In genomic region chr13:98798849-98799645, GRCh38 we compare ENCODE assay signal across 18 cellular contexts.
DNase-seq lines count a peak whose midpoint lies in the region; ATAC-seq and TF ChIP-seq lines count a peak whose summit lies in the region.
"Had no signal": no experiment of that assay in that cellular context is flagged by ENCODE, and none has a peak within 500 bp of the region (broad histone marks: within the 10 kb centered on the region; RNA-seq: fewer than 3 reads in every experiment).

No MANE protein-coding gene starts in this region.

- CTCF ChIA-PET in GM10248 (lab: Yijun Ruan, JAX) = interaction anchor here (1.3 kb wide), 1 partner anchor 39 kb away, joined by 3 read pairs; no protein-coding TSS in a partner anchor

- no peak overlapping the region for H3K4me3 ChIP-seq in skeletal muscle cell (ENCODE audit: low read depth, low read length)
- H3K4me3 ChIP-seq: lower lobe of right lung, testis had no signal

- TF ChIP-seq CTCF in GM10248 (IDR thresholded peaks at IDR 0.05; ENCODE audit: control extremely low read depth, extremely low read depth, low read depth, missing control alignments) = no peak

- POLR2A ChIA-PET in GM10248 (lab: Yijun Ruan, JAX) = no interaction called here

- DNase-seq in GM03348 (ENCODE audit: low spot score) (peak; percentile 75), fibroblast of the conjunctiva (ENCODE audit: low read depth) (peak; percentile 96), skeletal muscle cell (ENCODE audit: low read depth) (peak; percentile 84), NCI-H1694 treated with DMSO at 0.1 percent for 48 hours (lab: John Stamatoyannopoulos, UW) (no peak), NCI-H2171 treated with DMSO at 0.1 percent for 48 hours (lab: John Stamatoyannopoulos, UW) (no peak), GM10248 (ENCODE audit: extremely low spot score) (no peak)
- DNase-seq: activated CD4-positive, alpha-beta T cell treated with anti-CD3 and anti-CD28 coated beads, Interleukin-2, amount 50 U/mL, for 4 hours; activated naive CD4-positive, alpha-beta T cell treated with anti-CD3 and anti-CD28 coated beads, Interleukin-2, amount 10 ng/mL, durations not matched to agents 7 days and 5 days; brain microvascular endothelial cell; dermis blood vessel endothelial cell; DMS 273 treated with DMSO at 0.1 percent for 48 hours; lower lobe of right lung; naive thymus-derived CD4-positive, alpha-beta T cell; NCI-H187; T-cell; testis had no signal

- peak; percentile 78 for ATAC-seq in SK-N-SH treated with all-trans-retinoic acid at 6 μM for 48 hours
- no peak for ATAC-seq in HG02938 (IDR thresholded peaks at IDR 0.05; ENCODE audit: unreplicated experiment)
- ATAC-seq: lower lobe of right lung; naive thymus-derived CD4-positive, alpha-beta T cell; T-cell had no signal

TF ChIP-seq in SK-N-SH treated with all-trans-retinoic acid at 6 μM for 48 hours, 23 proteins besides CTCF, POLR2A, EP300 and RAD21:
- TF ChIP-seq ZNF70 (CRISPR knock-in tag; IDR thresholded peaks at IDR 0.05) = no peak
- no peak for TF ChIP-seq ZNF8 (CRISPR knock-in tag; IDR thresholded peaks at IDR 0.05)
- no peak for TF ChIP-seq CSDC2 (CRISPR knock-in tag; IDR thresholded peaks at IDR 0.05)
- TF ChIP-seq, protein P1, sequence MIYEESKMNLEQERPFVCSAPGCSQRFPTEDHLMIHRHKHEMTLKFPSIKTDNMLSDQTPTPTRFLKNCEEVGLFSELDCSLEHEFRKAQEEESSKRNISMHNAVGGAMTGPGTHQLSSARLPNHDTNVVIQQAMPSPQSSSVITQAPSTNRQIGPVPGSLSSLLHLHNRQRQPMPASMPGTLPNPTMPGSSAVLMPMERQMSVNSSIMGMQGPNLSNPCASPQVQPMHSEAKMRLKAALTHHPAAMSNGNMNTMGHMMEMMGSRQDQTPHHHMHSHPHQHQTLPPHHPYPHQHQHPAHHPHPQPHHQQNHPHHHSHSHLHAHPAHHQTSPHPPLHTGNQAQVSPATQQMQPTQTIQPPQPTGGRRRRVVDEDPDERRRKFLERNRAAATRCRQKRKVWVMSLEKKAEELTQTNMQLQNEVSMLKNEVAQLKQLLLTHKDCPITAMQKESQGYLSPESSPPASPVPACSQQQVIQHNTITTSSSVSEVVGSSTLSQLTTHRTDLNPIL (CRISPR knock-in tag; IDR thresholded peaks at IDR 0.05; ENCODE audit: low read depth) = no peak
- TF ChIP-seq SNAI2 (CRISPR knock-in tag; IDR thresholded peaks at IDR 0.05) = no peak
- TF ChIP-seq ZC3H10 (CRISPR knock-in tag; IDR thresholded peaks at IDR 0.05) = no peak
- no peak for TF ChIP-seq ZNF565 (CRISPR knock-in tag; conservative IDR thresholded peaks at IDR 0.05; ENCODE audit: low read depth)
- TF ChIP-seq POU6F1 (CRISPR knock-in tag; IDR thresholded peaks at IDR 0.05; ENCODE audit: borderline replicate concordance, low read depth) = no peak
- TF ChIP-seq OSR1 (CRISPR knock-in tag; IDR thresholded peaks at IDR 0.05) = no peak
- TF ChIP-seq ZFP3 (CRISPR knock-in tag; IDR thresholded peaks at IDR 0.05) = no peak
- TF ChIP-seq ISL1 (CRISPR knock-in tag; IDR thresholded peaks at IDR 0.05) = no peak
- no peak for TF ChIP-seq PPARA (CRISPR knock-in tag; IDR thresholded peaks at IDR 0.05; ENCODE audit: borderline replicate concordance)
- TF ChIP-seq, protein P2, sequence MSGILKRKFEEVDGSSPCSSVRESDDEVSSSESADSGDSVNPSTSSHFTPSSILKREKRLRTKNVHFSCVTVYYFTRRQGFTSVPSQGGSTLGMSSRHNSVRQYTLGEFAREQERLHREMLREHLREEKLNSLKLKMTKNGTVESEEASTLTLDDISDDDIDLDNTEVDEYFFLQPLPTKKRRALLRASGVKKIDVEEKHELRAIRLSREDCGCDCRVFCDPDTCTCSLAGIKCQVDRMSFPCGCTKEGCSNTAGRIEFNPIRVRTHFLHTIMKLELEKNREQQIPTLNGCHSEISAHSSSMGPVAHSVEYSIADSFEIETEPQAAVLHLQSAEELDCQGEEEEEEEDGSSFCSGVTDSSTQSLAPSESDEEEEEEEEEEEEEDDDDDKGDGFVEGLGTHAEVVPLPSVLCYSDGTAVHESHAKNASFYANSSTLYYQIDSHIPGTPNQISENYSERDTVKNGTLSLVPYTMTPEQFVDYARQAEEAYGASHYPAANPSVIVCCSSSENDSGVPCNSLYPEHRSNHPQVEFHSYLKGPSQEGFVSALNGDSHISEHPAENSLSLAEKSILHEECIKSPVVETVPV (CRISPR knock-in tag; IDR thresholded peaks at IDR 0.05) = no peak
- no peak for TF ChIP-seq GLIS3 (CRISPR knock-in tag; IDR thresholded peaks at IDR 0.05)
- TF ChIP-seq, protein P3, sequence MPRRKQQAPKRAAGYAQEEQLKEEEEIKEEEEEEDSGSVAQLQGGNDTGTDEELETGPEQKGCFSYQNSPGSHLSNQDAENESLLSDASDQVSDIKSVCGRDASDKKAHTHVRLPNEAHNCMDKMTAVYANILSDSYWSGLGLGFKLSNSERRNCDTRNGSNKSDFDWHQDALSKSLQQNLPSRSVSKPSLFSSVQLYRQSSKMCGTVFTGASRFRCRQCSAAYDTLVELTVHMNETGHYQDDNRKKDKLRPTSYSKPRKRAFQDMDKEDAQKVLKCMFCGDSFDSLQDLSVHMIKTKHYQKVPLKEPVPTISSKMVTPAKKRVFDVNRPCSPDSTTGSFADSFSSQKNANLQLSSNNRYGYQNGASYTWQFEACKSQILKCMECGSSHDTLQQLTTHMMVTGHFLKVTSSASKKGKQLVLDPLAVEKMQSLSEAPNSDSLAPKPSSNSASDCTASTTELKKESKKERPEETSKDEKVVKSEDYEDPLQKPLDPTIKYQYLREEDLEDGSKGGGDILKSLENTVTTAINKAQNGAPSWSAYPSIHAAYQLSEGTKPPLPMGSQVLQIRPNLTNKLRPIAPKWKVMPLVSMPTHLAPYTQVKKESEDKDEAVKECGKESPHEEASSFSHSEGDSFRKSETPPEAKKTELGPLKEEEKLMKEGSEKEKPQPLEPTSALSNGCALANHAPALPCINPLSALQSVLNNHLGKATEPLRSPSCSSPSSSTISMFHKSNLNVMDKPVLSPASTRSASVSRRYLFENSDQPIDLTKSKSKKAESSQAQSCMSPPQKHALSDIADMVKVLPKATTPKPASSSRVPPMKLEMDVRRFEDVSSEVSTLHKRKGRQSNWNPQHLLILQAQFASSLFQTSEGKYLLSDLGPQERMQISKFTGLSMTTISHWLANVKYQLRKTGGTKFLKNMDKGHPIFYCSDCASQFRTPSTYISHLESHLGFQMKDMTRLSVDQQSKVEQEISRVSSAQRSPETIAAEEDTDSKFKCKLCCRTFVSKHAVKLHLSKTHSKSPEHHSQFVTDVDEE (CRISPR knock-in tag; IDR thresholded peaks at IDR 0.05) = no peak
- no peak for TF ChIP-seq TCF4 (CRISPR knock-in tag; IDR thresholded peaks at IDR 0.05; ENCODE audit: borderline replicate concordance)
- TF ChIP-seq, protein P4, sequence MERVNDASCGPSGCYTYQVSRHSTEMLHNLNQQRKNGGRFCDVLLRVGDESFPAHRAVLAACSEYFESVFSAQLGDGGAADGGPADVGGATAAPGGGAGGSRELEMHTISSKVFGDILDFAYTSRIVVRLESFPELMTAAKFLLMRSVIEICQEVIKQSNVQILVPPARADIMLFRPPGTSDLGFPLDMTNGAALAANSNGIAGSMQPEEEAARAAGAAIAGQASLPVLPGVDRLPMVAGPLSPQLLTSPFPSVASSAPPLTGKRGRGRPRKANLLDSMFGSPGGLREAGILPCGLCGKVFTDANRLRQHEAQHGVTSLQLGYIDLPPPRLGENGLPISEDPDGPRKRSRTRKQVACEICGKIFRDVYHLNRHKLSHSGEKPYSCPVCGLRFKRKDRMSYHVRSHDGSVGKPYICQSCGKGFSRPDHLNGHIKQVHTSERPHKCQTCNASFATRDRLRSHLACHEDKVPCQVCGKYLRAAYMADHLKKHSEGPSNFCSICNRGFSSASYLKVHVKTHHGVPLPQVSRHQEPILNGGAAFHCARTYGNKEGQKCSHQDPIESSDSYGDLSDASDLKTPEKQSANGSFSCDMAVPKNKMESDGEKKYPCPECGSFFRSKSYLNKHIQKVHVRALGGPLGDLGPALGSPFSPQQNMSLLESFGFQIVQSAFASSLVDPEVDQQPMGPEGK (CRISPR knock-in tag; IDR thresholded peaks at IDR 0.05; ENCODE audit: borderline replicate concordance) = no peak
- TF ChIP-seq BACH2 (CRISPR knock-in tag; IDR thresholded peaks at IDR 0.05; ENCODE audit: borderline replicate concordance) = no peak

Comparison
In these comparisons a context has a peak if more than half of its experiments do, and no peak if none do; other contexts are left out.
1. DNase-seq: peak in GM03348 (single experiment), fibroblast of the conjunctiva (single experiment) and skeletal muscle cell (single experiment); none in NCI-H1694 treated with DMSO at 0.1 percent for 48 hours (single experiment), NCI-H2171 treated with DMSO at 0.1 percent for 48 hours (single experiment) and GM10248 (single experiment).